ENCODE assay signal across 26 cellular contexts in the genomic region with DNA sequence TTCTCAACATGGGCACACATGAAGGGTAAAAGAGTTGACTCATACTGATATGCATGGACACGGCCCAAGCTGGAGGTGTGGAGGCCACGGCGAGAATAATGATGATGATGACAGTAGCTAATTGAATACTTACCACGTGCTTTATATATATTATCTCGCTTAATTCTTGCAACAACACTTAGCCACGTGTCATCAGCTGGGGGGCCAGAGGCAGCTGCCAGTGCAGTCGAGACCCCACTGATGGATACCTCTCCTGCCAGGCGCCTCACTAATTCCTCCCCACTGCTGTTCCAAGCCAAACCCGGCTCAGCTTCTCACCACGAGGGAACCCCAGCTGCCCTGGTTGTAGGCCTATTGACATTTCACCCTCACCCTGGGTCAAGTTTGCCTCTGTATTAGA.
"Had no signal": no experiment of that assay in that cellular context is flagged by ENCODE, and none has a peak within 500 bp of the region (broad histone marks: within the 10 kb centered on the region; RNA-seq: fewer than 3 reads in every experiment).

No MANE protein-coding gene starts in this region.

- H3K9me3 ChIP-seq: gastrocnemius medialis, neutrophil, ovary, psoas muscle, right atrium auricular region, spleen, tibial nerve had no signal

- H3K27ac ChIP-seq: gastrocnemius medialis, neutrophil, ovary, psoas muscle, right atrium auricular region, spleen, tibial nerve had no signal

- H3K4me1 Mint-ChIP-seq: activated CD4-positive, alpha-beta memory T cell treated with anti-CD3 and anti-CD28 coated beads, Interleukin-2, amount 10 ng/mL, durations not matched to agents 7 days and 5 days; activated CD4-positive, alpha-beta T cell treated with anti-CD3 and anti-CD28 coated beads, Interleukin-2, amount 10 ng/mL, durations not matched to agents 24 days and 14 days; central memory CD8-positive, alpha-beta T cell; naive B cell had no signal

- H3K4me3 ChIP-seq: gastrocnemius medialis, ovary, psoas muscle, right atrium auricular region, spleen, tibial nerve had no signal

- FAIRE-seq: bronchial epithelial cell, colon, TTC549 had no signal

- ATAC-seq: gastrocnemius medialis, left ventricle myocardium superior, psoas muscle had no signal

- H3K36me3 ChIP-seq: gastrocnemius medialis, neutrophil, ovary, right atrium auricular region, spleen, tibial nerve had no signal

- H3K9me3 Mint-ChIP-seq: activated CD4-positive, alpha-beta memory T cell treated with anti-CD3 and anti-CD28 coated beads, Interleukin-2, amount 10 ng/mL, durations not matched to agents 7 days and 5 days; activated CD4-positive, alpha-beta T cell treated with anti-CD3 and anti-CD28 coated beads, Interleukin-2, amount 10 ng/mL, durations not matched to agents 24 days and 14 days; activated T-cell treated with anti-CD3 and anti-CD28 coated beads, Interleukin-2, amount 50 U/mL, for 24 hours; central memory CD8-positive, alpha-beta T cell; naive B cell had no signal

- H3K27ac Mint-ChIP-seq: activated CD4-positive, alpha-beta memory T cell treated with anti-CD3 and anti-CD28 coated beads, Interleukin-2, amount 10 ng/mL, durations not matched to agents 7 days and 5 days; activated CD4-positive, alpha-beta T cell treated with anti-CD3 and anti-CD28 coated beads, Interleukin-2, amount 10 ng/mL, durations not matched to agents 24 days and 14 days; activated T-cell treated with anti-CD3 and anti-CD28 coated beads, Interleukin-2, amount 50 U/mL, for 24 hours had no signal

- H3K4me3 Mint-ChIP-seq: activated CD4-positive, alpha-beta memory T cell treated with anti-CD3 and anti-CD28 coated beads, Interleukin-2, amount 10 ng/mL, durations not matched to agents 7 days and 5 days; activated CD4-positive, alpha-beta T cell treated with anti-CD3 and anti-CD28 coated beads, Interleukin-2, amount 10 ng/mL, durations not matched to agents 24 days and 14 days; activated T-cell treated with anti-CD3 and anti-CD28 coated beads, Interleukin-2, amount 50 U/mL, for 24 hours; central memory CD8-positive, alpha-beta T cell had no signal

- H3K4me1 ChIP-seq: gastrocnemius medialis, psoas muscle, right atrium auricular region, spleen, tibial nerve had no signal

- H3K27me3 Mint-ChIP-seq: activated CD4-positive, alpha-beta memory T cell treated with anti-CD3 and anti-CD28 coated beads, Interleukin-2, amount 10 ng/mL, durations not matched to agents 7 days and 5 days; activated T-cell treated with anti-CD3 and anti-CD28 coated beads, Interleukin-2, amount 50 U/mL, for 24 hours had no signal

- H3K36me3 Mint-ChIP-seq: naive B cell had no signal

- H3K27me3 ChIP-seq: gastrocnemius medialis, neutrophil, ovary, right atrium auricular region, tibial nerve had no signal

- DNase-seq: activated CD4-positive, alpha-beta memory T cell treated with anti-CD3 and anti-CD28 coated beads, Interleukin-2, amount 10 ng/mL, durations not matched to agents 7 days and 5 days; activated CD4-positive, alpha-beta T cell treated with anti-CD3 and anti-CD28 coated beads, Interleukin-2, amount 10 ng/mL, durations not matched to agents 24 days and 14 days; activated CD4-positive, CD25-positive, alpha-beta regulatory T cell treated with anti-CD3 and anti-CD28 coated beads, Interleukin-2, amount 50 U/mL, for 72 hours; activated CD8-positive, alpha-beta memory T cell treated with anti-CD3 and anti-CD28 coated beads, Interleukin-2, amount 50 U/mL, for 48 hours; activated gamma-delta T cell; activated naive CD4-positive, alpha-beta T cell treated with anti-CD3 and anti-CD28 coated beads, Interleukin-2, amount 50 U/mL, for 16 hours; activated T-cell treated with anti-CD3 and anti-CD28 coated beads, Interleukin-2, amount 50 U/mL, for 24 hours; dermis blood vessel endothelial cell; effector CD8-positive, alpha-beta T cell; gastrocnemius medialis; glutamatergic neuron; islet precursor cell; left cardiac atrium; left ventricle myocardium superior; naive B cell; ovary; psoas muscle; spleen; stimulated activated naive CD4-positive, alpha-beta T cell had no signal
